30 cellular contexts compared by ENCODE assay signal in the genomic region with DNA sequence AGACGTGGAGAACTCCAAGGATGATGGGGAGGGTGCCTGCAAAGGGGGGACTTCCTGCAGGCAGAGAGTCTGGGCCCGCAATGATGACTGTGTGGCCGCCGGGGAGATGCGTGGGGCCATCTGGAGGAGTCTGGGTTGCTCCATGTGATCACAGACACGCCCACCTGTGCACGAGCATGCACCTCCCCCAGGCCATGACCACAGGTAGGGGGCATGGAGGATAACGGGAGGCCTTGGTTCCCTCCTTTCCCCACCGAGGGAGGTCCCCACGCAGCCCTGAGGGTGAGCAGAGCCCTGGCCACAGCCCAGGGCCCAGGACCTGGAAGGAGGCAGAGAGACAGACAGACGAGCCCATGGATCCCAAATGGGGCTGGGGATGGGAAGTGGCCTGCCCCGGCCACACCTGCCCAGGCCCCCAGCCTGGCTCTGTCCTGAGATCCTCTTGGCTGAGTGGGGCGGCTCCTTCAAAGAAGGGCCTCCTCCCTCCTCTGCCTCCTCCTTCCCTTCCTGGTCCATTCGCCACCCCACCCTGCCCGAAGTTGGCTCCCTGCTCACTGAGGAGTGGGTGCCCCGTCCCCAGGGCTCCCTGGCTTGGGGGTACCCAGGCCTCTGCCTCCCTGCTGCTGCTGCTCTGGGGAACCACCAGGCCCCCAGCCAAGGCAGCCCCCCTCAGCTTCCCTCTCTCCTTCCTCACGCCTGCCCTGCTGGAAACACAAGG.
DNase-seq lines count a peak whose midpoint lies in the region; TF ChIP-seq lines count a peak whose summit lies in the region.
"Had no signal": no experiment of that assay in that cellular context is flagged by ENCODE, and none has a peak within 500 bp of the region (broad histone marks: within the 10 kb centered on the region; RNA-seq: fewer than 3 reads in every experiment).

No MANE protein-coding gene starts in this region.

- no peak for DNase-seq in Caco-2
- peak; percentile 77 for DNase-seq in H7
- DNase-seq in neuronal stem cell (ENCODE audit: low spot score), result no peak
- DNase-seq in activated gamma-delta T cell (lab: John Stamatoyannopoulos, UW), result no peak
- no peak for DNase-seq in activated T-cell treated with anti-CD3 and anti-CD28 coated beads, Interleukin-2, amount 50 U/mL, for 24 hours
- DNase-seq in stimulated activated CD4-positive, alpha-beta T cell treated with anti-CD3 and anti-CD28 coated beads, Interleukin-12 subunit alpha, Interleukin-12 subunit beta, amount 100 ng/mL, for 4 hours, result no peak
- DNase-seq: activated CD4-positive, alpha-beta T cell treated with anti-CD3 and anti-CD28 coated beads for 48 hours; activated effector memory CD4-positive, alpha-beta T cell treated with Interleukin-2 at 50 U/mL for 16 hours; activated naive CD8-positive, alpha-beta T cell treated with anti-CD3 and anti-CD28 coated beads, Interleukin-2, amount 10 ng/mL, durations not matched to agents 7 days and 5 days; colonic mucosa; COR-L47; DMS79 treated with DMSO at 0.1 percent for 48 hours; effector CD8-positive, alpha-beta T cell; GDM1; MM.1S; NCI-H2029 treated with DMSO at 0.1 percent for 48 hours; NCI-H524; NK-92 treated with Interleukin-12 subunit alpha and Interleukin-12 subunit beta, amount 100 ng/mL, for 24 hours; SHP77 treated with DMSO at 0.1 percent for 48 hours; spleen; stimulated activated CD8-positive, alpha-beta memory T cell treated with anti-CD3 and anti-CD28 coated beads, Interleukin-4, amount 100 ng/mL, for 48 hours had no signal

- no peak overlapping the region for H2BK5ac ChIP-seq in neuronal stem cell (ENCODE audit: low read length)

- no TSS peak for BruUV-seq in Caco-2 (replicated peaks; lab: Mats Ljungman, UMichigan)

- peak overlapping the region; percentile 11 for H2BK12ac ChIP-seq in neuronal stem cell (ENCODE audit: low read length)

- H3K27ac Mint-ChIP-seq in Caco-2 (ENCODE audit: unreplicated experiment) (peak overlapping the region; percentile 24), brain (peak overlapping the region in 3 of 5 experiments; percentile 44 to 80 (median 59))
- H3K27ac Mint-ChIP-seq in activated T-cell treated with anti-CD3 and anti-CD28 coated beads, Interleukin-2, amount 50 U/mL, for 24 hours, result no peak overlapping the region
- H3K27ac Mint-ChIP-seq: activated naive CD8-positive, alpha-beta T cell treated with anti-CD3 and anti-CD28 coated beads, Interleukin-2, amount 10 ng/mL, durations not matched to agents 7 days and 5 days; mesothelial cell of epicardium; T-helper 2 cell treated with Interferon-gamma antibody and Interleukin-4, amounts not matched to agents 5 μg/mL and 100 μg/mL, for 36 hours had no signal

- H3K36me3 Mint-ChIP-seq in Caco-2 (ENCODE audit: insufficient read depth, unreplicated experiment) (peaks cover 6% of the 10 kb centered on the region), brain (peaks cover 32% of the 10 kb centered on the region)
- H3K36me3 Mint-ChIP-seq in activated T-cell treated with anti-CD3 and anti-CD28 coated beads, Interleukin-2, amount 50 U/mL, for 24 hours (ENCODE audit: low read depth), result no peaks in the 10 kb centered on the region
- H3K36me3 Mint-ChIP-seq: activated naive CD8-positive, alpha-beta T cell treated with anti-CD3 and anti-CD28 coated beads, Interleukin-2, amount 10 ng/mL, durations not matched to agents 7 days and 5 days had no signal

- no peak overlapping the region for H3K27ac ChIP-seq in neuronal stem cell (replicated peaks; ENCODE audit: low read length)
- H3K27ac ChIP-seq: ascending aorta, C4-2B, cardiac muscle cell, colonic mucosa, epithelial cell of prostate, right lobe of liver, tibial nerve had no signal

- H3K9ac ChIP-seq in neuronal stem cell (ENCODE audit: low read depth, low read length, poor library complexity), result peak overlapping the region; percentile 50

- no peak overlapping the region for H3K14ac ChIP-seq in neuronal stem cell (ENCODE audit: low read length)

- H2AK5ac ChIP-seq in neuronal stem cell (ENCODE audit: low read depth, low read length), result peak overlapping the region; percentile 81

- peak overlapping the region; percentile 31 for H3K4ac ChIP-seq in neuronal stem cell (ENCODE audit: low read length)

- H4K91ac ChIP-seq in neuronal stem cell (ENCODE audit: low read depth, low read length, poor library complexity), result no peak overlapping the region

- TF ChIP-seq CTCF in Caco-2 (IDR thresholded peaks at IDR 0.05; ENCODE audit: insufficient read depth in 1 of 2, low read depth in 1 of 2, low read length in 1 of 2, severe bottlenecking in 1 of 2, unreplicated experiment in 1 of 2) (no peak), brain (conservative IDR thresholded peaks at IDR 0.05) (no peak)

- H3K27me3 Mint-ChIP-seq in Caco-2 (ENCODE audit: insufficient read depth, unreplicated experiment) (no peaks in the 10 kb centered on the region), brain (peaks cover 3% of the 10 kb centered on the region)
- no peaks in the 10 kb centered on the region for H3K27me3 Mint-ChIP-seq in activated T-cell treated with anti-CD3 and anti-CD28 coated beads, Interleukin-2, amount 50 U/mL, for 24 hours

- H3K4me3 ChIP-seq in Caco-2 (ENCODE audit: low read depth, low read length), result no peak overlapping the region
- no peak overlapping the region for H3K4me3 ChIP-seq in H7 (ENCODE audit: insufficient read depth, low read depth, low read length)
- no peak overlapping the region for H3K4me3 ChIP-seq in neuronal stem cell (ENCODE audit: low read length in 2 of 2)
- H3K4me3 ChIP-seq: ascending aorta, cardiac muscle cell, colonic mucosa, right lobe of liver, spleen, tibial nerve had no signal

- peak overlapping the region; percentile 46 for H2BK15ac ChIP-seq in neuronal stem cell (ENCODE audit: low read length)

- H3K27me3 ChIP-seq in Caco-2 (replicated peaks; ENCODE audit: control insufficient read depth, insufficient read depth, low read length) (no peaks in the 10 kb centered on the region), H7 (ENCODE audit: control insufficient read depth, insufficient read depth, low read length) (no peaks in the 10 kb centered on the region), neuronal stem cell (ENCODE audit: control insufficient read depth in 3 of 3, insufficient read depth in 3 of 3, low read depth in 1 of 3, low read length in 3 of 3) (no peaks in the 10 kb centered on the region)
- H3K27me3 ChIP-seq: ascending aorta, cardiac muscle cell, colonic mucosa, right lobe of liver, spleen, tibial nerve had no signal

- CTCF ChIA-PET in Caco-2 (lab: Charles Lee), result no interaction called here

- peak overlapping the region; percentile 84 for H3K18ac ChIP-seq in neuronal stem cell (ENCODE audit: low read length)

- WGBS in neuronal stem cell (ENCODE audit: extremely low coverage in 2 of 2, insufficient read length in 2 of 2, insufficient replicate concordance in 1 of 2), 2 donors, result no CpG with 5 or more reads among the region's 17 CpGs

- H3K4me1 Mint-ChIP-seq in Caco-2 (ENCODE audit: low read depth, unreplicated experiment), result no peaks in the 10 kb centered on the region
- peaks cover 9% of the 10 kb centered on the region for H3K4me1 Mint-ChIP-seq in brain
- no peaks in the 10 kb centered on the region for H3K4me1 Mint-ChIP-seq in activated T-cell treated with anti-CD3 and anti-CD28 coated beads, Interleukin-2, amount 50 U/mL, for 24 hours (ENCODE audit: low read depth)
- H3K4me1 Mint-ChIP-seq: activated naive CD8-positive, alpha-beta T cell treated with anti-CD3 and anti-CD28 coated beads, Interleukin-2, amount 10 ng/mL, durations not matched to agents 7 days and 5 days had no signal

- H3K9me3 Mint-ChIP-seq in Caco-2 (ENCODE audit: unreplicated experiment) (no peaks in the 10 kb centered on the region), brain (no peaks in the 10 kb centered on the region)
- H3K9me3 Mint-ChIP-seq in activated T-cell treated with anti-CD3 and anti-CD28 coated beads, Interleukin-2, amount 50 U/mL, for 24 hours, result no peaks in the 10 kb centered on the region
- H3K9me3 Mint-ChIP-seq: activated naive CD8-positive, alpha-beta T cell treated with anti-CD3 and anti-CD28 coated beads, Interleukin-2, amount 10 ng/mL, durations not matched to agents 7 days and 5 days; mesothelial cell of epicardium; T-helper 2 cell treated with Interferon-gamma antibody and Interleukin-4, amounts not matched to agents 5 μg/mL and 100 μg/mL, for 36 hours had no signal

- H4K8ac ChIP-seq in neuronal stem cell (ENCODE audit: low read depth, low read length), result no peak overlapping the region

- POLR2A ChIA-PET in Caco-2 (lab: Charles Lee), result no interaction called here

- H3K4me3 Mint-ChIP-seq in Caco-2 (ENCODE audit: unreplicated experiment) (no peak overlapping the region), brain (no peak overlapping the region)
- no peak overlapping the region for H3K4me3 Mint-ChIP-seq in activated T-cell treated with anti-CD3 and anti-CD28 coated beads, Interleukin-2, amount 50 U/mL, for 24 hours
- H3K4me3 Mint-ChIP-seq: activated naive CD8-positive, alpha-beta T cell treated with anti-CD3 and anti-CD28 coated beads, Interleukin-2, amount 10 ng/mL, durations not matched to agents 7 days and 5 days; mesothelial cell of epicardium; T-helper 2 cell treated with Interferon-gamma antibody and Interleukin-4, amounts not matched to agents 5 μg/mL and 100 μg/mL, for 36 hours had no signal

- peak overlapping the region; percentile 23 for H3K23ac ChIP-seq in neuronal stem cell (ENCODE audit: low read depth, low read length, poor library complexity)

- H3K4me1 ChIP-seq in Caco-2 (no peaks in the 10 kb centered on the region), neuronal stem cell (ENCODE audit: control insufficient read depth in 2 of 2, insufficient read depth in 1 of 2, low read depth in 1 of 2, low read length in 2 of 2) (peaks cover 6 to 8% of the 10 kb centered on the region in 2 donors)
- H3K4me1 ChIP-seq: ascending aorta, colonic mucosa, right lobe of liver had no signal

- peak overlapping the region; percentile 57 for H2BK120ac ChIP-seq in neuronal stem cell (ENCODE audit: low read depth, low read length)

- H3K4me2 ChIP-seq in neuronal stem cell (ENCODE audit: insufficient read depth, low read length, poor library complexity, severe bottlenecking), result no peak overlapping the region

- H2AFZ ChIP-seq in neuronal stem cell (ENCODE audit: low read length), result no peak overlapping the region

- H3K36me3 ChIP-seq in Caco-2 (ENCODE audit: control insufficient read depth, insufficient read depth, low read length), result no peaks in the 10 kb centered on the region
- H3K36me3 ChIP-seq in H7 (replicated peaks; ENCODE audit: control insufficient read depth, insufficient read depth, low read length), result no peaks in the 10 kb centered on the region
- H3K36me3 ChIP-seq in neuronal stem cell (replicated peaks in 1 of 2; ENCODE audit: control insufficient read depth in 2 of 2, insufficient read depth in 2 of 2, low read length in 2 of 2), result peaks cover 0 to 6% of the 10 kb centered on the region in 2 donors
- H3K36me3 ChIP-seq: cardiac muscle cell, colonic mucosa had no signal

- H3K9me3 ChIP-seq in Caco-2 (no peaks in the 10 kb centered on the region), neuronal stem cell (replicated peaks in 1 of 2; ENCODE audit: control insufficient read depth in 2 of 2, insufficient read depth in 1 of 2, low read depth in 1 of 2, low read length in 2 of 2) (peaks cover 0 to 2% of the 10 kb centered on the region in 2 donors)
- H3K9me3 ChIP-seq: ascending aorta, colonic mucosa, right lobe of liver, spleen, tibial nerve had no signal

- H3K79me1 ChIP-seq in neuronal stem cell (ENCODE audit: low read depth, low read length), result no peaks in the 10 kb centered on the region

- intact Hi-C loops in Caco-2 (cut with micrococcal nuclease; ENCODE audit: unreplicated experiment), result no loop called here
